8 cellular contexts compared by ENCODE assay signal in the genomic region with DNA sequence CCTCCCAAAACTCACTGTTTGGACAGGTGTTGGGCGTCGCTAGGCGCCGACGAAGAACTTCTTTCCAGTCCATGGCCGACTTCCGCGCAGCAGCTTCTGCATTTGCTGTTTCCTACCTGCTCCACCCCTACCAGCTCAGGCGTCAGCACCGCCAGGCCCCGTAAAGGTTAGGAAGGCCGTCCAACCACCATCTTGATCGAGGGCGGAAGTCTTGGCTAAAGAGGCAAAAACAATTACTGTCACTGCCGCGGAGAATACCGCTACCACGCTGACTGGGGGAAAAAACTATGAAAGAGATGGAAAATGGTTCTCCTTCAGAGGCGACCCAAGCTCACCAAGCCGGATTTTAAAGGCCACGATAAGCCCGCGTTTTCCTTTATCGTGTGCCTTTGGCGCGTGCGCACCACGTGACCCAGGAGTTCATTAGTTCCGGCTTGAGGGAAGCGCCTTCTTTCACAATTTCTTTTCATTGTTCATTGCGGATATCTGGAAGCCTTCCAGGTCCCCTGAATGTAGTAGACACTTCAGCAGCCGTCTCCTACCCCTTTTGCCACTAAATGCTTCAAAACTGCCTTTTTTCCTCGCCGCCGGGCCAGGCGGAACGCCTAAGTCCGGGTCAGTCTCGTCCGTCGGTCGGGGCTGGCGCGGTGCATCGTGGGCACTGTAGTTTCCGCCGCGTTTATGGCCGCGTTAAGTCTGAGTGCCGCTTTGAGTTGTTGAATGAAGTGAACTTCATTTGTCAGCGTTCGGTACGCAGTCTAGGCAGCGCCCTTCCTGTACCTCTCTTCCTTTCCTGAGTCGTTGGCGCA. TPM values are rescaled to one million over a fixed set of nuclear protein-coding genes. Genes with fewer than 3 reads are reported as not detected.
DNase-seq lines count a peak whose midpoint lies in the region; ATAC-seq and TF ChIP-seq lines count a peak whose summit lies in the region.

Gene PPP2R3C, minus strand, starts transcription at position 104 of the 809 bp plus-strand sequence. Its CDS starts 31 bp downstream, at position 73.
Gene PRORP, plus strand, starts transcription at position 666 of the 809 bp plus-strand sequence. CDS start 694 bp downstream, outside the sequence.

- H3K27me3 ChIP-seq in DOHH2 (ENCODE audit: control insufficient read depth, low read length), result no peaks in the 10 kb centered on the region
- H3K27me3 ChIP-seq in GM23338 (ENCODE audit: insufficient read depth), result no peaks in the 10 kb centered on the region
- no peaks in the 10 kb centered on the region for H3K27me3 ChIP-seq in fibroblast of lung (ENCODE audit: control insufficient read depth, insufficient read depth, low read length)
- H3K27me3 ChIP-seq in naive thymus-derived CD4-positive, alpha-beta T cell (ENCODE audit: control insufficient read depth in 2 of 2, insufficient read depth in 2 of 2, low read length in 2 of 2), result no peaks in the 10 kb centered on the region

- H3K9me3 Mint-ChIP-seq in GM23338, result no peaks in the 10 kb centered on the region
- H3K9me3 Mint-ChIP-seq in naive thymus-derived CD4-positive, alpha-beta T cell, result no peaks in the 10 kb centered on the region
- H3K9me3 Mint-ChIP-seq in stimulated activated naive B cell treated with anti-CD40 and anti-IgM and Interleukin-4, amounts not matched to agents 10 μg/mL and 1 μg/mL and 100 μg/mL, for 72 hours, result no peaks in the 10 kb centered on the region

- peaks cover 7% of the 10 kb centered on the region for H3K36me3 Mint-ChIP-seq in GM23338 (ENCODE audit: low read depth)
- peaks cover 3 to 17% (median 13%) of the 10 kb centered on the region in 5 donors for H3K36me3 Mint-ChIP-seq in naive thymus-derived CD4-positive, alpha-beta T cell
- peaks cover 11 to 21% of the 10 kb centered on the region in 2 donors for H3K36me3 Mint-ChIP-seq in stimulated activated naive B cell treated with anti-CD40 and anti-IgM and Interleukin-4, amounts not matched to agents 10 μg/mL and 1 μg/mL and 100 μg/mL, for 72 hours

- ATAC-seq in GM23338, result peak; percentile 89
- peak; percentile 90 for ATAC-seq in naive thymus-derived CD4-positive, alpha-beta T cell
- peak; percentile 90 to 92 for ATAC-seq in stimulated activated naive B cell treated with anti-CD40 and anti-IgM and Interleukin-4, amounts not matched to agents 10 μg/mL and 1 μg/mL and 100 μg/mL, for 72 hours (replicated peaks)

- peaks cover 9% of the 10 kb centered on the region for H3K27me3 Mint-ChIP-seq in GM23338 (ENCODE audit: insufficient read depth, low read depth, poor library complexity)
- peaks cover 0 to 3% (median 0%) of the 10 kb centered on the region in 5 donors for H3K27me3 Mint-ChIP-seq in naive thymus-derived CD4-positive, alpha-beta T cell
- no peaks in the 10 kb centered on the region for H3K27me3 Mint-ChIP-seq in stimulated activated naive B cell treated with anti-CD40 and anti-IgM and Interleukin-4, amounts not matched to agents 10 μg/mL and 1 μg/mL and 100 μg/mL, for 72 hours

- H3K27ac Mint-ChIP-seq in GM23338, result peak within 1 kb of the TSS; percentile 100
- H3K27ac Mint-ChIP-seq in naive thymus-derived CD4-positive, alpha-beta T cell, result peak within 1 kb of the TSS; percentile 99 to 100 (median 100)
- H3K27ac Mint-ChIP-seq in stimulated activated naive B cell treated with anti-CD40 and anti-IgM and Interleukin-4, amounts not matched to agents 10 μg/mL and 1 μg/mL and 100 μg/mL, for 72 hours, result peak within 1 kb of the TSS; percentile 99

- POLR2A ChIA-PET in naive thymus-derived CD4-positive, alpha-beta T cell (lab: Charles Lee), result interaction anchor here (0.6 to 4.2 kb wide), 18 partner anchors 9 to 492 kb away, joined by 3 to 65 read pairs (median 4); partner anchors contain the start of genes BAZ1A, CFL2, FAM177A1 and NFKBIA

- peak within 1 kb of the TSS; percentile 96 for H3K4me3 Mint-ChIP-seq in GM23338
- H3K4me3 Mint-ChIP-seq in naive thymus-derived CD4-positive, alpha-beta T cell, result peak within 1 kb of the TSS; percentile 89 to 100 (median 99)
- H3K4me3 Mint-ChIP-seq in stimulated activated naive B cell treated with anti-CD40 and anti-IgM and Interleukin-4, amounts not matched to agents 10 μg/mL and 1 μg/mL and 100 μg/mL, for 72 hours, result peak within 1 kb of the TSS; percentile 88 to 95

- H3K9ac ChIP-seq in fibroblast of lung (ENCODE audit: insufficient read depth, low read length), result peak within 1 kb of the TSS; percentile 90

- H3K27ac ChIP-seq in DOHH2 (ENCODE audit: low read depth, low read length) (peak within 1 kb of the TSS; percentile 92), GM23338 (ENCODE audit: low read depth) (peak within 1 kb of the TSS; percentile 98), fibroblast of lung (ENCODE audit: insufficient read depth, low read length) (peak within 1 kb of the TSS; percentile 97)
- H3K27ac ChIP-seq in naive thymus-derived CD4-positive, alpha-beta T cell (ENCODE audit: low read depth, low read length), result peak within 1 kb of the TSS; percentile 97

- H3K79me2 ChIP-seq in DOHH2 (ENCODE audit: control insufficient read depth, low read length), result peaks cover 57% of the 10 kb centered on the region
- H3K79me2 ChIP-seq in GM23338 (replicated peaks; ENCODE audit: insufficient read depth), result peaks cover 25% of the 10 kb centered on the region; the same call in 1 of the 2 replicates
- H3K79me2 ChIP-seq in fibroblast of lung (ENCODE audit: control insufficient read depth, insufficient read depth, low read length), result peaks cover 8% of the 10 kb centered on the region

- H3K9me2 ChIP-seq in DOHH2 (replicated peaks; ENCODE audit: control insufficient read depth, low read length) (no peaks in the 10 kb centered on the region), GM23338 (ENCODE audit: insufficient read depth) (no peaks in the 10 kb centered on the region)

- CTCF ChIA-PET in naive thymus-derived CD4-positive, alpha-beta T cell (lab: Charles Lee), result interaction anchor here (0.5 to 1.7 kb wide), 5 partner anchors 62 to 392 kb away, joined by 3 to 6 read pairs (median 3); partner anchors contain the start of gene NFKBIA

- H3K4me3 ChIP-seq in DOHH2 (ENCODE audit: low read length) (peak within 1 kb of the TSS; percentile 92), GM23338 (peak within 1 kb of the TSS; percentile 77), fibroblast of lung (replicated peaks in 1 of 4; ENCODE audit: control extremely low read depth in 1 of 4, insufficient read depth in 1 of 4, low read depth in 3 of 4, low read length in 4 of 4) (peak within 1 kb of the TSS; percentile 61 to 98 (median 84))
- peak within 1 kb of the TSS; percentile 86 for H3K4me3 ChIP-seq in naive thymus-derived CD4-positive, alpha-beta T cell (ENCODE audit: low read length)

- DNase-seq in GM23338 (ENCODE audit: low spot score) (peak; percentile 98), LHCN-M2 (ENCODE audit: low read depth) (peak; percentile 95), RPMI8226 (peak; percentile 89), fibroblast of lung (ENCODE audit: low read depth in 2 of 2) (peak; percentile 94 to 99)
- peak; percentile 73 to 81 for DNase-seq in activated T-helper 1 cell treated with anti-CD3 and anti-CD28 coated beads, Interleukin-2, amount 50 U/mL, for 16 hours (ENCODE audit: low read depth in 1 of 2, low spot score in 1 of 2)
- peak; percentile 80 to 96 (median 93) for DNase-seq in naive thymus-derived CD4-positive, alpha-beta T cell
- peak; percentile 90 for DNase-seq in stimulated activated naive B cell treated with anti-CD40 and anti-IgM and Interleukin-4, amounts not matched to agents 10 μg/mL and 1 μg/mL and 100 μg/mL, for 72 hours

- H3K4me1 ChIP-seq in DOHH2 (ENCODE audit: control insufficient read depth, low read length) (peaks cover 39% of the 10 kb centered on the region), GM23338 (ENCODE audit: insufficient read depth) (peaks cover 9% of the 10 kb centered on the region; the same call in 1 of the 2 replicates), fibroblast of lung (ENCODE audit: control insufficient read depth, extremely low read depth, insufficient read depth, low read length) (no peaks in the 10 kb centered on the region)
- H3K4me1 ChIP-seq in naive thymus-derived CD4-positive, alpha-beta T cell (ENCODE audit: control insufficient read depth in 2 of 2, insufficient read depth in 2 of 2, low read length in 2 of 2), result peaks cover 16 to 22% of the 10 kb centered on the region in 2 donors

- intact Hi-C loops in naive thymus-derived CD4-positive, alpha-beta T cell (cut with micrococcal nuclease), result loop anchor here (1.0 to 10.0 kb wide), 17 partner anchors 18 to 1198 kb away; partner anchors contain the start of genes BRMS1L (in 2 of the 2), EAPP (in 2 of the 2), FAM177A1 (in 2 of the 2) and NFKBIA (in 2 of the 2)

- TF ChIP-seq CTCF in DOHH2 (IDR thresholded peaks at IDR 0.05; ENCODE audit: low read depth, low read length, poor library complexity, severe bottlenecking) (no peak), GM23338 (conservative IDR thresholded peaks at IDR 0.05; ENCODE audit: low read depth in 2 of 2) (no peak), fibroblast of lung (conservative IDR thresholded peaks at IDR 0.05 in 1 of 2, IDR thresholded peaks at IDR 0.05 in 1 of 2; ENCODE audit: low read depth in 1 of 2, low read length in 2 of 2) (no peak)

- no peaks in the 10 kb centered on the region for H3K9me3 ChIP-seq in DOHH2 (ENCODE audit: control insufficient read depth, insufficient read depth, low read length)
- no peaks in the 10 kb centered on the region for H3K9me3 ChIP-seq in fibroblast of lung (ENCODE audit: control insufficient read depth, insufficient read depth, low read depth, low read length)
- H3K9me3 ChIP-seq in naive thymus-derived CD4-positive, alpha-beta T cell (ENCODE audit: control insufficient read depth in 2 of 3, low read length in 3 of 3), result no peaks in the 10 kb centered on the region

- H2AFZ ChIP-seq in GM23338, result peak within 1 kb of the TSS; percentile 85
- H2AFZ ChIP-seq in fibroblast of lung (ENCODE audit: low read length), result peak within 1 kb of the TSS; percentile 79

- H3K4me2 ChIP-seq in DOHH2 (ENCODE audit: low read length), result peak within 1 kb of the TSS; percentile 91
- H3K4me2 ChIP-seq in GM23338, result peak within 1 kb of the TSS; percentile 84
- H3K4me2 ChIP-seq in fibroblast of lung (ENCODE audit: extremely low read depth, insufficient read depth, low read length), result peak within 1 kb of the TSS; percentile 94

- no peaks in the 10 kb centered on the region for H4K20me1 ChIP-seq in DOHH2 (ENCODE audit: control insufficient read depth, insufficient read depth, low read depth, low read length)
- no peaks in the 10 kb centered on the region for H4K20me1 ChIP-seq in GM23338 (replicated peaks; ENCODE audit: insufficient read depth)
- no peaks in the 10 kb centered on the region for H4K20me1 ChIP-seq in fibroblast of lung (ENCODE audit: control insufficient read depth, extremely low read depth, insufficient read depth, low read length)

- H3F3A ChIP-seq in DOHH2 (ENCODE audit: control insufficient read depth, insufficient read depth) (peaks cover 3% of the 10 kb centered on the region; the same call in 1 of the 2 replicates), GM23338 (replicated peaks; ENCODE audit: low read depth) (no peaks in the 10 kb centered on the region)

- H3K4me1 Mint-ChIP-seq in GM23338, result peaks cover 14% of the 10 kb centered on the region
- H3K4me1 Mint-ChIP-seq in naive thymus-derived CD4-positive, alpha-beta T cell, result peaks cover 39 to 85% (median 73%) of the 10 kb centered on the region in 7 donors
- H3K4me1 Mint-ChIP-seq in stimulated activated naive B cell treated with anti-CD40 and anti-IgM and Interleukin-4, amounts not matched to agents 10 μg/mL and 1 μg/mL and 100 μg/mL, for 72 hours, result peaks cover 26 to 62% of the 10 kb centered on the region in 2 donors

- H3K36me3 ChIP-seq in DOHH2 (ENCODE audit: control insufficient read depth, low read length) (peaks cover 28% of the 10 kb centered on the region), GM23338 (ENCODE audit: insufficient read depth) (no peaks in the 10 kb centered on the region), fibroblast of lung (ENCODE audit: control insufficient read depth, insufficient read depth, low read length) (no peaks in the 10 kb centered on the region)
- no peaks in the 10 kb centered on the region for H3K36me3 ChIP-seq in naive thymus-derived CD4-positive, alpha-beta T cell (ENCODE audit: control insufficient read depth in 2 of 3, insufficient read depth in 3 of 3, low read length in 3 of 3)

RNA-seq across cellular contexts. Expression of gene PPP2R3C, which starts in this region (rescaled TPM):
- 35.9 and 40.0 TPM in 2 replicates for total RNA-seq in GM23338 (2014; rRNA removed; shearing (Covaris generic))
- 37.6 and 43.0 TPM in 2 replicates for polyA plus RNA-seq in GM23338 (2016; fragmentation: Nextera tagmentation; extraction: Ambion mirVana)
- 39.9 and 58.6 TPM in 2 replicates for total RNA-seq in LHCN-M2 (2014; rRNA removed)
- polyA plus RNA-seq in LHCN-M2 (2012), result 27.5 TPM
- total RNA-seq in fibroblast of lung, result 61.9 and 64.2 TPM in 2 replicates
- polyA plus RNA-seq in fibroblast of lung, result 28.7 and 32.6 TPM in 2 replicates
- polyA plus RNA-seq in fibroblast of lung (2012), result 33.8 and 40.4 TPM in 2 replicates
- polyA minus RNA-seq in fibroblast of lung (ENCODE audit: low replicate concordance), result 0.96 and 3.1 TPM in 2 replicates
- 10 to 100 TPM; 31.4 to 43.3 (median 33.5) TPM for total RNA-seq in naive thymus-derived CD4-positive, alpha-beta T cell
- polyA plus RNA-seq in naive thymus-derived CD4-positive, alpha-beta T cell, result 10 to 100 TPM; 51.9 to 52.2 TPM

RNA-seq across cellular contexts. Expression of gene PRORP, which starts in this region (rescaled TPM):
- total RNA-seq in GM23338 (2014; rRNA removed; shearing (Covaris generic)), result 39.0 and 50.4 TPM in 2 replicates
- 25.3 and 28.8 TPM in 2 replicates for polyA plus RNA-seq in GM23338 (2016; fragmentation: Nextera tagmentation; extraction: Ambion mirVana)
- total RNA-seq in LHCN-M2 (2014; rRNA removed), result 43.3 and 54.4 TPM in 2 replicates
- polyA plus RNA-seq in LHCN-M2 (2012), result 25.4 TPM
- total RNA-seq in fibroblast of lung, result 12.1 and 14.2 TPM in 2 replicates
- polyA plus RNA-seq in fibroblast of lung, result 25.7 and 36.3 TPM in 2 replicates
- 18.9 and 25.0 TPM in 2 replicates for polyA plus RNA-seq in fibroblast of lung (2012)
- 53.5 and 67.1 TPM in 2 replicates for polyA minus RNA-seq in fibroblast of lung (ENCODE audit: low replicate concordance)
- 10 to 100 TPM; 31.2 to 40.9 (median 38.4) TPM for total RNA-seq in naive thymus-derived CD4-positive, alpha-beta T cell
- polyA plus RNA-seq in naive thymus-derived CD4-positive, alpha-beta T cell, result 10 to 100 TPM; 67.4 to 77.3 TPM

Comparison
In these comparisons a context has a peak if more than half of its experiments do, and no peak if none do; other contexts are left out.
1. Peak in every context shown above with its lines: DNase-seq, ATAC-seq, H3K4me3 ChIP-seq and H3K27ac ChIP-seq.